8 cellular contexts compared by ENCODE assay signal in the genomic region with DNA sequence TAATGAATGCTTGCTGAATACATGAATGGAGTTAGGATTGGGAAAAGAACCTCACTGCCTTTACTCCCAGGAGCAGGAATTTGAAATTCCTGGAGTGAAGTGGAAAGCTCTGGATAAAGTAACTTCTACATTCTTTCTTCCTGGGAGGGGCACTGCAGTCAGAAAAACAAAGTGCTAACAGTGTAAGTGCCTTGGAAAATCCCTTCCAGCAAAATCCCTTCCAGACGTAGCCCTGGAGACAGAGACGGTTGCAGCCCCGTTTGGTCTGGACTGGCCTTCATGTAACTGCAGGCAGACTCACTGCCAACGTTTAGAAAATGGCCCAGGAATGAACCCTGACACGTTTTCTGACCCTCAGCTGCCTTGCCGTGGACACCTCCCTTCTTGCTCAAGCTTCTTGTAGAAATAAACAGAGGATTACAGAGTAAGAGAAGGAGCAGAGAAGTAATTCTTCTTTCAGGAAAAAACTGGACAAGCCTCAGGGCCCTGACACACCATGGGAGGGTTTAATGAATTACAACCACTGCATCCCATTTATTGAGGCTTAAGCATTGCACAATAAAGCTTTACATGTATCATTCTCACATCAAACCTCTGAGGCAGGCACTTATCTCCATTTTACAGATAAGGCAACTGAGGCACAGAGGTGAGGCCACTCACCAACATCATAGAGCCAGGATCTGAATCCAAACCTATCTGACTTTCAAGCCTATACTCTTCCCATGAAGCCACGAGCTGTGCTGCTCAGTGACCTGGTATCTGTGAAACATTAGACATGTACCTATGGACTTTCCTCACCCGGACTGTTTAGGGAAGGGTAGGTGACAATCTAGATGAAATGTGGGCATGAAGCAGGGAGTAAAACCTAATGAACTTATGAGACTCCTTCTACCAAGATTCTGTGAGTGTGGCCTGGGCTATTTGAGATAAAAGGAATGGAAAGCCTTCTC. TPM values are rescaled to one million over a fixed set of nuclear protein-coding genes. Genes with fewer than 3 reads are reported as not detected.
DNase-seq lines count a peak whose midpoint lies in the region; ATAC-seq and TF ChIP-seq lines count a peak whose summit lies in the region.

No MANE protein-coding gene starts in this region.

- intact Hi-C loops in tibial artery (cut with DNase I; ENCODE audit: low total_unique reads) = no loop called here

- peak overlapping the region; percentile 93 for H3K27ac ChIP-seq in caudate nucleus (ENCODE audit: low read depth, low read length)
- peak overlapping the region; percentile 83 to 94 for H3K27ac ChIP-seq in lung (ENCODE audit: low read depth in 1 of 2, low read length in 1 of 2)
- H3K27ac ChIP-seq in tibial artery = peak overlapping the region; percentile 80 to 89

- H3K9me3 ChIP-seq in lung (ENCODE audit: control insufficient read depth in 2 of 2, insufficient read depth in 1 of 2, low read length in 1 of 2) (no peaks in the 10 kb centered on the region), tibial artery (no peaks in the 10 kb centered on the region)

- 26 to 42% methylated on average over 8 of the region's 8 CpGs for WGBS in lung, 2 donors

- H3K4me3 ChIP-seq in lung = no peak overlapping the region
- no peak overlapping the region for H3K4me3 ChIP-seq in tibial artery

- peaks cover 55% of the 10 kb centered on the region for H3K36me3 Mint-ChIP-seq in activated T-cell treated with anti-CD3 and anti-CD28 coated beads, Interleukin-2, amount 50 U/mL, for 24 hours (ENCODE audit: low read depth)

- H3K4me1 ChIP-seq in lung (ENCODE audit: control insufficient read depth in 2 of 2, insufficient read depth in 2 of 2, low read length in 2 of 2) (peaks cover 63 to 74% of the 10 kb centered on the region in 2 donors), tibial artery (peaks cover 18 to 100% (median 93%) of the 10 kb centered on the region in 4 donors)

- peak; percentile 5 for ATAC-seq in lung (ENCODE audit: insufficient read depth, low FRiP score)

- H3K27me3 ChIP-seq in lung (ENCODE audit: control insufficient read depth, insufficient read depth) (no peaks in the 10 kb centered on the region), tibial artery (no peaks in the 10 kb centered on the region)

- peaks cover 0 to 2% of the 10 kb centered on the region in 2 donors for H3K36me3 ChIP-seq in lung (ENCODE audit: control insufficient read depth in 2 of 2, insufficient read depth in 2 of 2, low read length in 2 of 2)
- H3K36me3 ChIP-seq in tibial artery = no peaks in the 10 kb centered on the region

- H3K4me1 Mint-ChIP-seq in activated T-cell treated with anti-CD3 and anti-CD28 coated beads, Interleukin-2, amount 50 U/mL, for 24 hours (ENCODE audit: low read depth) = peaks cover 100% of the 10 kb centered on the region

- DNase-seq in activated T-cell treated with anti-CD3 and anti-CD28 coated beads, Interleukin-2, amount 50 U/mL, for 24 hours = no peak
- DNase-seq in activated T-cell treated with anti-CD3 and anti-CD28 coated beads, Interleukin-2, amount 50 U/mL, for 48 hours = no peak
- no peak for DNase-seq in caudate nucleus (lab: John Stamatoyannopoulos, UW)
- no peak for DNase-seq in lung (ENCODE audit: low spot score)
- peak; percentile 87 to 90 for DNase-seq in tibial artery
- DNase-seq in COR-L47 (lab: John Stamatoyannopoulos, UW) = no peak
- no peak for DNase-seq in middle frontal gyrus (ENCODE audit: extremely low spot score, low spot score)
- no peak for DNase-seq in NCI-H1105 (lab: John Stamatoyannopoulos, UW)

- H3K27ac Mint-ChIP-seq in activated T-cell treated with anti-CD3 and anti-CD28 coated beads, Interleukin-2, amount 50 U/mL, for 24 hours = peak overlapping the region; percentile 97

- H3K27me3 Mint-ChIP-seq in activated T-cell treated with anti-CD3 and anti-CD28 coated beads, Interleukin-2, amount 50 U/mL, for 24 hours = no peaks in the 10 kb centered on the region

- H3K9me3 Mint-ChIP-seq in activated T-cell treated with anti-CD3 and anti-CD28 coated beads, Interleukin-2, amount 50 U/mL, for 24 hours = no peaks in the 10 kb centered on the region

- TF ChIP-seq CTCF in lung (IDR thresholded peaks at IDR 0.05; ENCODE audit: control extremely low read depth, extremely low read depth) (no peak), tibial artery (IDR thresholded peaks at IDR 0.05) (no peak)

- peak overlapping the region; percentile 73 for H3K4me3 Mint-ChIP-seq in activated T-cell treated with anti-CD3 and anti-CD28 coated beads, Interleukin-2, amount 50 U/mL, for 24 hours

RNA-seq across cellular contexts. Expression of gene ITPRIP, which starts 7.8 kb away (rescaled TPM):
- 10 to 100 TPM; 23.8 to 36.0 TPM for total RNA-seq in lung
- polyA plus RNA-seq in lung = 10 to 100 TPM; 21.7 to 44.7 TPM

RNA-seq across cellular contexts. Expression of gene CFAP58, which starts 23.2 kb away (rescaled TPM):
- total RNA-seq in lung = 1 to 10 TPM; 5.0 to 5.4 TPM
- 1 to 10 TPM; 1.4 to 2.2 TPM for polyA plus RNA-seq in lung

Comparison
In these comparisons a context has a peak if more than half of its experiments do, and no peak if none do; other contexts are left out.
1. DNase-seq: peak in tibial artery (2 of 2); none in activated T-cell treated with anti-CD3 and anti-CD28 coated beads, Interleukin-2, amount 50 U/mL, for 24 hours (single experiment), activated T-cell treated with anti-CD3 and anti-CD28 coated beads, Interleukin-2, amount 50 U/mL, for 48 hours (0 of 2), caudate nucleus (0 of 61), lung (single experiment), COR-L47 (single experiment), middle frontal gyrus (single experiment) and NCI-H1105 (single experiment).
2. Peak in every context shown above with its lines, with median percentiles within 50 percentile points of each other: H3K27ac ChIP-seq.